In the genomic region with DNA sequence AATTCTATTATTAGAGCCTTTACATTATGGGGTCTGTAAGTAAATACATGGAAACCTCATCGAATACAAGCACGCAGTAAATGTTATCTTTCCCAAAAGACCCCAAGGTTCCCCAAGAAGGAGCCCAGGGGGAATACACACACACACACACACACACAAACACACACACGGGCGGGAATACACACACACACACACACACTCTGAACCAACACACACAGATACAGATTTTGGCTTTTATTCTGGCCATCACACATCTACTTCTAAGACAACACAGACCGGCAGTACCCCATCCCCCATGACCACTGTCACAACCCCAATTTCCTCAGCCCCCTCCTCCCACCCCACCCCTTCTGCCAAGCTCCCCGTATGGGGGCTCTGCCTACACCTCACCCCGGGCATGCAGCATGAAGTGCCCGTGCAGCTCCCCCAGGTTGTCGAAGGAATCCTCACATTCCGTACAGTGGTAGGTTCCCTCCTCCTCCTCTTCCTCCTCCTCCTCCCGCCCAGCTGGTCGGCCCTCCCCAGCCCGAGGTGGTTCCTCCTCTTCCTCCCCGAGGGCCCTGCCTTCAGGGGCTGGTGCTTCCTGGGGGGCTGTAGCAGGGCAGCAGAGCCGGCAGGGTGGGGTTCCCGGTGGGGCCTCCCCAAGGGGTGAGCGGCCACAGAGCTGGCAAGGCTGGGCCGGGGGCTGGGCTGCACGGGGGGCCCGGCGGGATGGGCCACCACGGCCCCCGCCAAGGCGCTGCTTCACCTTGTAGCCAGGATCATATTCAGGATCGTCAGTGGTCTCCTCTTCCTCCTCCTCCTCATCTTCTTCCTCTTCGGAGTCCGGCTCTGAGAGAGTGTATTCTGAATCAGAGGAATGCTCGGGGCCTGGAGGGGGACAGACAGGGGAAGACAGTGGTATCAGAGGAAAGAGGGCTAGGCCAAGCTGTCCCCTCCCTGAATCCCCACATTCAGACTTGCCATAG, we compare ENCODE assay signal across 2 cellular contexts.
A peak's percentile ranks its signal among the peaks of the same experiment; 100 is the strongest.
TF ChIP-seq lines count a peak whose summit lies in the region.

No MANE protein-coding gene starts in this region.

TF ChIP-seq in HCT116, 20 proteins besides CTCF, POLR2A, EP300 and RAD21:
- no peak for TF ChIP-seq TCF7L2 (IDR thresholded peaks at IDR 0.05; ENCODE audit: borderline replicate concordance, extremely low read depth, insufficient read depth, insufficient read length)

TF ChIP-seq in K562, 482 proteins besides CTCF, POLR2A, EP300 and RAD21:
- TF ChIP-seq ZSCAN29 (IDR thresholded peaks at IDR 0.05) (no peak), EP400 (IDR thresholded peaks at IDR 0.05) (no peak), MAFK (IDR thresholded peaks at IDR 0.05; ENCODE audit: low read length) (no peak), THRAP3 (IDR thresholded peaks at IDR 0.05; ENCODE audit: borderline replicate concordance) (no peak), CREB1 (IDR thresholded peaks at IDR 0.05) (no peak), CREB1 (CRISPR knock-in tag; IDR thresholded peaks at IDR 0.05) (no peak), ETS2 (tag; IDR thresholded peaks at IDR 0.05; ENCODE audit: borderline replicate concordance, poor library complexity, severe bottlenecking) (no peak), BHLHE40 (IDR thresholded peaks at IDR 0.05; ENCODE audit: low read length) (no peak), GTF2E2 (tag; IDR thresholded peaks at IDR 0.05) (no peak), GABPB2 (CRISPR knock-in tag; conservative IDR thresholded peaks at IDR 0.05) (no peak), PTTG1 (tag; IDR thresholded peaks at IDR 0.05; ENCODE audit: low read depth) (no peak), ZZZ3 (IDR thresholded peaks at IDR 0.05) (no peak), POLR2G (IDR thresholded peaks at IDR 0.05; ENCODE audit: low read depth, low read length) (peak; percentile 59; the same call in 1 of the 2 replicates), ARHGAP35 (IDR thresholded peaks at IDR 0.05; ENCODE audit: partially characterized antibody) (peak; percentile 28), SRSF1 (IDR thresholded peaks at IDR 0.05; ENCODE audit: low read depth, low read length) (no peak), SMC3 (conservative IDR thresholded peaks at IDR 0.05; ENCODE audit: insufficient read depth, low read depth, low read length) (no peak), BRD9 (IDR thresholded peaks at IDR 0.05; ENCODE audit: low read depth, partially characterized antibody) (no peak), ZFPM2 (CRISPR knock-in tag; IDR thresholded peaks at IDR 0.05) (no peak), KAT7 (CRISPR knock-in tag; IDR thresholded peaks at IDR 0.05; ENCODE audit: borderline replicate concordance) (no peak), HDAC2 (IDR thresholded peaks at IDR 0.05) (no peak), RBFOX2 (IDR thresholded peaks at IDR 0.05; ENCODE audit: low read depth, low read length) (0 out of 2 replicates have a peak, but pooled peaks have one; percentile 34), CTBP1 (IDR thresholded peaks at IDR 0.05; ENCODE audit: borderline replicate concordance) (no peak), ZNF57 (CRISPR knock-in tag; IDR thresholded peaks at IDR 0.05) (no peak), BRF1 (IDR thresholded peaks at IDR 0.05; ENCODE audit: borderline replicate concordance, extremely low read depth, insufficient read length) (no peak)
- TF ChIP-seq, protein P1, sequence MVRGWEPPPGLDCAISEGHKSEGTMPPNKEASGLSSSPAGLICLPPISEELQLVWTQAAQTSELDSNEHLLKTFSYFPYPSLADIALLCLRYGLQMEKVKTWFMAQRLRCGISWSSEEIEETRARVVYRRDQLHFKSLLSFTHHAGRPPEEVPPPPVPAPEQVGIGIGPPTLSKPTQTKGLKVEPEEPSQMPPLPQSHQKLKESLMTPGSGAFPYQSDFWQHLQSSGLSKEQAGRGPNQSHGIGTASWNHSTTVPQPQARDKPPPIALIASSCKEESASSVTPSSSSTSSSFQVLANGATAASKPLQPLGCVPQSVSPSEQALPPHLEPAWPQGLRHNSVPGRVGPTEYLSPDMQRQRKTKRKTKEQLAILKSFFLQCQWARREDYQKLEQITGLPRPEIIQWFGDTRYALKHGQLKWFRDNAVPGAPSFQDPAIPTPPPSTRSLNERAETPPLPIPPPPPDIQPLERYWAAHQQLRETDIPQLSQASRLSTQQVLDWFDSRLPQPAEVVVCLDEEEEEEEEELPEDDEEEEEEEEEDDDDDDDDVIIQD (CRISPR knock-in tag; IDR thresholded peaks at IDR 0.05) = no peak
- TF ChIP-seq, protein P2, sequence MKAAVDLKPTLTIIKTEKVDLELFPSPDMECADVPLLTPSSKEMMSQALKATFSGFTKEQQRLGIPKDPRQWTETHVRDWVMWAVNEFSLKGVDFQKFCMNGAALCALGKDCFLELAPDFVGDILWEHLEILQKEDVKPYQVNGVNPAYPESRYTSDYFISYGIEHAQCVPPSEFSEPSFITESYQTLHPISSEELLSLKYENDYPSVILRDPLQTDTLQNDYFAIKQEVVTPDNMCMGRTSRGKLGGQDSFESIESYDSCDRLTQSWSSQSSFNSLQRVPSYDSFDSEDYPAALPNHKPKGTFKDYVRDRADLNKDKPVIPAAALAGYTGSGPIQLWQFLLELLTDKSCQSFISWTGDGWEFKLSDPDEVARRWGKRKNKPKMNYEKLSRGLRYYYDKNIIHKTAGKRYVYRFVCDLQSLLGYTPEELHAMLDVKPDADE (conservative IDR thresholded peaks at IDR 0.05; ENCODE audit: control insufficient read depth, low read depth, low read length) = no peak
